In genomic region chr2:27628767-27629709, GRCh38 we compare ENCODE assay signal across 9 cellular contexts. TPM values are rescaled to one million over a fixed set of nuclear protein-coding genes. Genes with fewer than 3 reads are reported as not detected.
DNase-seq lines count a peak whose midpoint lies in the region; ATAC-seq lines count a peak whose summit lies in the region.
"Had no signal": no experiment of that assay in that cellular context is flagged by ENCODE, and none has a peak within 500 bp of the region (broad histone marks: within the 10 kb centered on the region; RNA-seq: fewer than 3 reads in every experiment).

CCDC121 (minus strand) TSS chr2:27629012; CDS start chr2:27627799, 1,213 bp downstream.
GPN1 (plus strand) TSS chr2:27629050; CDS start chr2:27629059, 9 bp downstream.

- peak within 1 kb of the TSS in 2 of 8 donors; percentile 8 to 57 for H3K4me3 Mint-ChIP-seq in CD4-positive, alpha-beta memory T cell
- no peak within 1 kb of the TSS for H3K4me3 Mint-ChIP-seq in activated CD4-positive, alpha-beta memory T cell treated with anti-CD3 and anti-CD28 coated beads for 36 hours

- POLR2A ChIA-PET in CD4-positive, alpha-beta memory T cell (lab: Charles Lee; ENCODE audit: partially characterized antibody) = interaction anchor here (0.6 to 2.3 kb wide), 13 partner anchors 10 to 579 kb away, joined by 3 to 16 read pairs (median 4); partner anchors contain the start of genes ATRAID, EIF2B4, NRBP1 and PPM1G
- POLR2A ChIA-PET in activated CD4-positive, alpha-beta memory T cell treated with anti-CD3 and anti-CD28 coated beads for 36 hours (lab: Charles Lee) = interaction anchor here (0.5 to 4.1 kb wide), 10 partner anchors 9 to 220 kb away, joined by 3 to 38 read pairs (median 4); partner anchors contain the start of genes PPM1G, SLC4A1AP and SUPT7L

- peaks cover 9 to 21% (median 11%) of the 10 kb centered on the region in 4 donors for H3K4me1 Mint-ChIP-seq in CD4-positive, alpha-beta memory T cell
- peaks cover 35% of the 10 kb centered on the region for H3K4me1 Mint-ChIP-seq in activated CD4-positive, alpha-beta memory T cell treated with anti-CD3 and anti-CD28 coated beads for 36 hours (ENCODE audit: low read depth)

- ATAC-seq in GM19397 (IDR thresholded peaks at IDR 0.05; ENCODE audit: unreplicated experiment) (peak; percentile 95), HG03558 (IDR thresholded peaks at IDR 0.05; ENCODE audit: extremely low read depth, unreplicated experiment) (peak; percentile 90)

- H3K27me3 Mint-ChIP-seq in CD4-positive, alpha-beta memory T cell = no peaks in the 10 kb centered on the region
- H3K27me3 Mint-ChIP-seq in activated CD4-positive, alpha-beta memory T cell treated with anti-CD3 and anti-CD28 coated beads for 36 hours = no peaks in the 10 kb centered on the region

- no peaks in the 10 kb centered on the region for H3K9me3 Mint-ChIP-seq in CD4-positive, alpha-beta memory T cell
- H3K9me3 Mint-ChIP-seq in activated CD4-positive, alpha-beta memory T cell treated with anti-CD3 and anti-CD28 coated beads for 36 hours = no peaks in the 10 kb centered on the region
- H3K9me3 Mint-ChIP-seq: nephron had no signal

- intact Hi-C loops in CD4-positive, alpha-beta memory T cell (cut with micrococcal nuclease) = loop anchor here (1.0 to 5.0 kb wide), 4 partner anchors 34 to 272 kb away; partner anchors contain the start of genes GTF3C2, IFT172, SLC4A1AP and SUPT7L
- intact Hi-C loops in activated CD4-positive, alpha-beta memory T cell treated with anti-CD3 and anti-CD28 coated beads for 36 hours (cut with micrococcal nuclease) = loop anchor here (1.0 to 2.0 kb wide), 7 partner anchors 9 to 258 kb away; partner anchors contain the start of genes EIF2B4, IFT172, NRBP1 and SLC4A1AP

- no peaks in the 10 kb centered on the region for H3K27me3 ChIP-seq in CD4-positive, alpha-beta memory T cell (ENCODE audit: insufficient read depth, low read length)

- no peaks in the 10 kb centered on the region for H3K9me3 ChIP-seq in CD4-positive, alpha-beta memory T cell (ENCODE audit: control insufficient read depth in 1 of 2, low read length in 2 of 2)

- peak within 1 kb of the TSS in 3 of 7 donors; percentile 76 to 85 (median 78) for H3K27ac Mint-ChIP-seq in CD4-positive, alpha-beta memory T cell
- no peak within 1 kb of the TSS for H3K27ac Mint-ChIP-seq in activated CD4-positive, alpha-beta memory T cell treated with anti-CD3 and anti-CD28 coated beads for 36 hours

- H3K4me1 ChIP-seq in CD4-positive, alpha-beta memory T cell (ENCODE audit: insufficient read depth, low read length) = peaks cover 17% of the 10 kb centered on the region

- DNase-seq in CD4-positive, alpha-beta memory T cell = peak; percentile 93 to 98 (median 94)
- DNase-seq in NCI-H774 (lab: John Stamatoyannopoulos, UW) (peak; percentile 65), lung microvascular endothelial cell (ENCODE audit: low read depth in 2 of 2) (peak; percentile 85 to 94)
- DNase-seq in activated CD4-positive, alpha-beta memory T cell treated with anti-CD3 and anti-CD28 coated beads for 36 hours = peak; percentile 98
- DNase-seq in effector CD4-positive, alpha-beta T cell = peak; percentile 93
- DNase-seq in stimulated activated CD4-positive, alpha-beta T cell treated with anti-CD3 and anti-CD28 coated beads, TNF-alpha, amount 100 ng/mL, for 4 hours (ENCODE audit: low read depth in 3 of 3) = peak; percentile 83 to 91 (median 91)

- H3K36me3 ChIP-seq in CD4-positive, alpha-beta memory T cell (ENCODE audit: insufficient read depth, low read length) = peaks cover 15% of the 10 kb centered on the region

- H3K27ac ChIP-seq in CD4-positive, alpha-beta memory T cell (ENCODE audit: low read depth, low read length) = peak within 1 kb of the TSS; percentile 85

- peak within 1 kb of the TSS; percentile 68 to 92 for H3K4me3 ChIP-seq in CD4-positive, alpha-beta memory T cell (ENCODE audit: low read length in 2 of 2)

- CTCF ChIA-PET in CD4-positive, alpha-beta memory T cell (lab: Charles Lee; ENCODE audit: partially characterized antibody) = interaction anchor here (1.6 kb wide), 2 partner anchors 54 to 542 kb away, joined by 3 to 6 read pairs; partner anchors contain the start of gene KHK
- CTCF ChIA-PET in activated CD4-positive, alpha-beta memory T cell treated with anti-CD3 and anti-CD28 coated beads for 36 hours (lab: Charles Lee) = interaction anchor here (1.3 to 2.8 kb wide), 3 partner anchors 10 to 54 kb away, joined by 3 to 31 read pairs (median 5); partner anchors contain the start of genes SLC4A1AP and SUPT7L

- peaks cover 24 to 40% of the 10 kb centered on the region in 2 donors for H3K36me3 Mint-ChIP-seq in CD4-positive, alpha-beta memory T cell
- H3K36me3 Mint-ChIP-seq in activated CD4-positive, alpha-beta memory T cell treated with anti-CD3 and anti-CD28 coated beads for 36 hours = peaks cover 31% of the 10 kb centered on the region

RNA-seq across cellular contexts. Expression of gene CCDC121, which starts in this region (rescaled TPM):
- total RNA-seq in CD4-positive, alpha-beta memory T cell = 1 to 10 TPM; 1.3 to 2.2 TPM
- polyA plus RNA-seq in CD4-positive, alpha-beta memory T cell = 1 to 10 TPM in 1 of 2 donors, under 1 TPM in 1; 0.79 to 1.2 TPM
- under 1 TPM; 0.34 to 0.36 TPM for total RNA-seq in activated CD4-positive, alpha-beta memory T cell treated with anti-CD3 and anti-CD28 coated beads for 36 hours
- 1.1 and 2.6 TPM in 2 replicates for total RNA-seq in lung microvascular endothelial cell

RNA-seq across cellular contexts. Expression of gene GPN1, which starts in this region (rescaled TPM):
- 10 to 100 TPM; 28.9 to 32.8 TPM for total RNA-seq in CD4-positive, alpha-beta memory T cell
- polyA plus RNA-seq in CD4-positive, alpha-beta memory T cell = 10 to 100 TPM; 65.9 to 99.5 TPM
- 10 to 100 TPM; 54.4 to 56.8 TPM for total RNA-seq in activated CD4-positive, alpha-beta memory T cell treated with anti-CD3 and anti-CD28 coated beads for 36 hours
- 26.4 and 27.6 TPM in 2 replicates for total RNA-seq in lung microvascular endothelial cell

Comparison
In these comparisons a context has a peak if more than half of its experiments do, and no peak if none do; other contexts are left out.
1. Peak in every context shown above with its lines: DNase-seq, ATAC-seq, H3K4me3 ChIP-seq and H3K27ac ChIP-seq.